In genomic region chr7:132594741-132595140, GRCh38 we compare ENCODE assay signal across 1 cellular context. TPM values are rescaled to one million over a fixed set of nuclear protein-coding genes. Genes with fewer than 3 reads are reported as not detected.
"Had no signal": no experiment of that assay in that cellular context is flagged by ENCODE, and none has a peak within 500 bp of the region (broad histone marks: within the 10 kb centered on the region; RNA-seq: fewer than 3 reads in every experiment).

No MANE protein-coding gene starts in this region.

RNA-seq across cellular contexts. Expression of gene PLXNA4, which starts 18.5 kb away (rescaled TPM):
- polyA plus RNA-seq: GM23248 had no signal
